ENCODE assay signal across 11 cellular contexts in the genomic region with DNA sequence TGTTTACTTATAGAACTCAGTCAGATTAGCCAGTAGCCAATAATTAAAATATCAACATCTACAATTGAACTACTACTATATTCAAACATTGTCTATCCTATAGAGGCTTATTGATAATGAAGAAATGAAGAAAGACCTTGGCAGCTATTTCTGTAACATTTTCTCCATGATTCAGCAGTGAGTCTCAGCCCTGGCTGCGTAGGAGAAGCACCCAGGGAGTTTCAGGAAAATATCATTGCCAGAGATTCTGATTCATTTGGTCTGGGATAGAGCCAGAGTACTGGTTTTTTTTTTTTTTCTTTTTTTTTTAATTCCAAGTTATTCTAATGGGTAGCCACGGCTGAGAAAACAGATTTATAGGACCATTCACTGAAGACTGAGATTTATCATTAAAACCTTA.
DNase-seq lines count a peak whose midpoint lies in the region; ATAC-seq and TF ChIP-seq lines count a peak whose summit lies in the region.
"Had no signal": no experiment of that assay in that cellular context is flagged by ENCODE, and none has a peak within 500 bp of the region (broad histone marks: within the 10 kb centered on the region; RNA-seq: fewer than 3 reads in every experiment).

No MANE protein-coding gene starts in this region.

- peak overlapping the region in 1 of 2 donors; percentile 31 for H3K27ac ChIP-seq in right atrium auricular region
- no peak overlapping the region for H3K27ac ChIP-seq in A673 (ENCODE audit: low read depth, low read length, poor library complexity, severe bottlenecking)
- H3K27ac ChIP-seq in colonic mucosa: no peak overlapping the region
- H3K27ac ChIP-seq: psoas muscle had no signal

- DNase-seq in Right ventricle myocardium superior (peak; percentile 39), right atrium auricular region (ENCODE audit: low spot score) (no peak), cerebellum (ENCODE audit: low spot score) (peak; percentile 65), iris pigment epithelial cell (ENCODE audit: low read depth) (peak; percentile 76), A673 (ENCODE audit: low spot score) (no peak), foreskin melanocyte (no peak), NCI-H510A treated with DMSO at 0.1 percent for 48 hours (lab: John Stamatoyannopoulos, UW) (no peak), colonic mucosa (no peak)
- DNase-seq: effector CD4-positive, alpha-beta T cell had no signal

- POLR2A ChIA-PET in A673 (lab: Charles Lee; ENCODE audit: low non-redundant PET): no interaction called here

- H3K4me3 ChIP-seq in right atrium auricular region: no peak overlapping the region
- H3K4me3 ChIP-seq in A673 (ENCODE audit: low read depth, low read length, poor library complexity, severe bottlenecking): no peak overlapping the region
- H3K4me3 ChIP-seq in colonic mucosa: no peak overlapping the region
- H3K4me3 ChIP-seq: psoas muscle had no signal

- CTCF ChIA-PET in A673 (lab: Charles Lee): no interaction called here

- no TSS peak for BruUV-seq in A673 (replicated peaks; lab: Mats Ljungman, UMichigan)

- no peak overlapping the region for H3K9ac ChIP-seq in colonic mucosa (ENCODE audit: low read depth in 2 of 2, low read length in 2 of 2)

- H3K36me3 ChIP-seq in right atrium auricular region (no peaks in the 10 kb centered on the region), A673 (ENCODE audit: insufficient read depth, low read length, poor library complexity, severe bottlenecking) (no peaks in the 10 kb centered on the region), colonic mucosa (no peaks in the 10 kb centered on the region)

- no peaks in the 10 kb centered on the region for H3K4me1 ChIP-seq in right atrium auricular region
- H3K4me1 ChIP-seq in A673 (ENCODE audit: insufficient read depth, low read length, poor library complexity, severe bottlenecking): no peaks in the 10 kb centered on the region
- no peaks in the 10 kb centered on the region for H3K4me1 ChIP-seq in colonic mucosa
- H3K4me1 ChIP-seq: psoas muscle had no signal

- no peaks in the 10 kb centered on the region for H3K27me3 ChIP-seq in right atrium auricular region
- no peaks in the 10 kb centered on the region for H3K27me3 ChIP-seq in A673 (replicated peaks; ENCODE audit: insufficient read depth, low read depth, low read length, poor library complexity)
- no peaks in the 10 kb centered on the region for H3K27me3 ChIP-seq in colonic mucosa

- H3K9me3 ChIP-seq in right atrium auricular region (no peaks in the 10 kb centered on the region), A673 (ENCODE audit: low read depth, low read length, poor library complexity, severe bottlenecking) (no peaks in the 10 kb centered on the region), colonic mucosa (no peaks in the 10 kb centered on the region)

- TF ChIP-seq CTCF in right atrium auricular region (IDR thresholded peaks at IDR 0.05) (no peak), A673 (conservative IDR thresholded peaks at IDR 0.05; ENCODE audit: low read depth, low read length) (no peak), colonic mucosa (IDR thresholded peaks at IDR 0.05) (no peak)

- ATAC-seq in Right ventricle myocardium superior (ENCODE audit: poor library complexity): peak; percentile 81
- ATAC-seq: left lobe of liver had no signal

- intact Hi-C loops in Right ventricle myocardium superior (cut with DNase I): no loop called here
- intact Hi-C loops in A673 (cut with micrococcal nuclease; ENCODE audit: unreplicated experiment): no loop called here
- intact Hi-C loops in colonic mucosa (cut with DNase I): no loop called here

Comparison
In these comparisons a context has a peak if more than half of its experiments do, and no peak if none do; other contexts are left out.
1. DNase-seq: peak in Right ventricle myocardium superior (single experiment), cerebellum (single experiment) and iris pigment epithelial cell (single experiment); none in right atrium auricular region (single experiment), A673 (single experiment), foreskin melanocyte (single experiment), NCI-H510A treated with DMSO at 0.1 percent for 48 hours (single experiment) and colonic mucosa (single experiment).